In genomic region chr13:37313383-37313782, GRCh38 we compare ENCODE assay signal across 19 cellular contexts.
A peak's percentile ranks its signal among the peaks of the same experiment; 100 is the strongest.
DNase-seq lines count a peak whose midpoint lies in the region; FAIRE-seq and TF ChIP-seq lines count a peak whose summit lies in the region.
"Had no signal": no experiment of that assay in that cellular context is flagged by ENCODE, and none has a peak within 500 bp of the region (broad histone marks: within the 10 kb centered on the region; RNA-seq: fewer than 3 reads in every experiment).

No MANE protein-coding gene starts in this region.

- in situ Hi-C loops in brain microvascular endothelial cell (cut with HindIII; ENCODE audit: low pct_ligation_motif_present, low sequenced_read_pairs): no loop called here

- POLR2A ChIA-PET in AG04450 (lab: Yijun Ruan, JAX): no interaction called here

- H3K9me3 ChIP-seq in AG04450 (ENCODE audit: control insufficient read depth, insufficient read depth, low read length) (no peaks in the 10 kb centered on the region), BE2C (no peaks in the 10 kb centered on the region), WERI-Rb-1 (ENCODE audit: severe bottlenecking) (no peaks in the 10 kb centered on the region)
- H3K9me3 ChIP-seq: Caco-2, esophagus muscularis mucosa had no signal

- H3K27ac ChIP-seq in AG04450 (ENCODE audit: low read depth, low read length) (peak overlapping the region; percentile 40), brain microvascular endothelial cell (no peak overlapping the region), WERI-Rb-1 (no peak overlapping the region)
- H3K27ac ChIP-seq: esophagus muscularis mucosa had no signal

- no peak for TF ChIP-seq CTCF in AG04450 (IDR thresholded peaks at IDR 0.05; ENCODE audit: low read depth, low read length)
- TF ChIP-seq CTCF in brain microvascular endothelial cell (IDR thresholded peaks at IDR 0.05; ENCODE audit: low read depth, low read length, missing control alignments): no peak
- TF ChIP-seq CTCF in BE2C (IDR thresholded peaks at IDR 0.05; ENCODE audit: low read depth, low read length): no peak
- no peak for TF ChIP-seq CTCF in WERI-Rb-1 (IDR thresholded peaks at IDR 0.05; ENCODE audit: low read depth, low read length)

- CTCF ChIA-PET in AG04450 (lab: Charles Lee): interaction anchor here (0.8 kb wide), 1 partner anchor 286 kb away, joined by 3 read pairs; the partner anchor contains the start of gene POSTN

- no peak for TF ChIP-seq POLR2A in H54 (IDR thresholded peaks at IDR 0.05; ENCODE audit: low read depth, low read length)

- no peaks in the 10 kb centered on the region for H3K27me3 ChIP-seq in AG04450 (ENCODE audit: control insufficient read depth, insufficient read depth, low read length)
- H3K27me3 ChIP-seq in brain microvascular endothelial cell (replicated peaks): no peaks in the 10 kb centered on the region
- no peaks in the 10 kb centered on the region for H3K27me3 ChIP-seq in BE2C
- H3K27me3 ChIP-seq in WERI-Rb-1 (ENCODE audit: insufficient read depth, low read depth, severe bottlenecking): no peaks in the 10 kb centered on the region
- H3K27me3 ChIP-seq: esophagus muscularis mucosa had no signal

- H3K36me3 ChIP-seq in brain microvascular endothelial cell (replicated peaks) (no peaks in the 10 kb centered on the region), BE2C (no peaks in the 10 kb centered on the region), WERI-Rb-1 (no peaks in the 10 kb centered on the region)
- H3K36me3 ChIP-seq: esophagus muscularis mucosa had no signal

- no peaks in the 10 kb centered on the region for H3K4me1 ChIP-seq in BE2C
- H3K4me1 ChIP-seq: Caco-2, esophagus muscularis mucosa had no signal

- DNase-seq in AG04450 (ENCODE audit: low read depth, low spot score) (peak; percentile 71), HPDE6-E6E7 (ENCODE audit: extremely low spot score) (peak; percentile 10), brain microvascular endothelial cell (peak; percentile 45), fibroblast of the conjunctiva (ENCODE audit: low read depth) (peak; percentile 82), H54 (ENCODE audit: insufficient read length, low spot score) (no peak), NCI-H526 (lab: John Stamatoyannopoulos, UW) (no peak), BE2C (no peak), WERI-Rb-1 (no peak)
- DNase-seq: activated CD4-positive, alpha-beta memory T cell treated with anti-CD3 and anti-CD28 coated beads for 36 hours; activated T-cell treated with anti-CD3 and anti-CD28 coated beads, Interleukin-2, amount 50 U/mL, for 72 hours; Caco-2; GDM1; NCI-H2029 treated with DMSO at 0.1 percent for 48 hours; NCI-H524 treated with DMSO at 0.1 percent for 48 hours; posterior cingulate gyrus; stimulated activated naive CD4-positive, alpha-beta T cell had no signal

- H3K4me3 ChIP-seq in AG04450 (ENCODE audit: low read depth, low read length) (no peak overlapping the region), brain microvascular endothelial cell (ENCODE audit: low read depth, low read length) (no peak overlapping the region), BE2C (ENCODE audit: low read depth, low read length) (no peak overlapping the region), WERI-Rb-1 (ENCODE audit: low read depth, low read length) (no peak overlapping the region)
- H3K4me3 ChIP-seq: esophagus muscularis mucosa had no signal

- no peak for FAIRE-seq in H54 (lab: Jason Lieb, UNC)
- FAIRE-seq: HTR-8/SVneo, TTC549 had no signal

Comparison
In these comparisons a context has a peak if more than half of its experiments do, and no peak if none do; other contexts are left out.
1. DNase-seq: peak in AG04450 (single experiment), HPDE6-E6E7 (single experiment), brain microvascular endothelial cell (single experiment) and fibroblast of the conjunctiva (single experiment); none in H54 (single experiment), NCI-H526 (0 of 2), BE2C (single experiment) and WERI-Rb-1 (single experiment).